8 cellular contexts compared by ENCODE assay signal in genomic region chr2:127422631-127423475, GRCh38. TPM values are rescaled to one million over a fixed set of nuclear protein-coding genes. Genes with fewer than 3 reads are reported as not detected.
DNase-seq lines count a peak whose midpoint lies in the region; ATAC-seq and TF ChIP-seq lines count a peak whose summit lies in the region.

No MANE protein-coding gene starts in this region.

- no peaks in the 10 kb centered on the region for H3K36me3 Mint-ChIP-seq in activated CD8-positive, alpha-beta T cell treated with anti-CD3 and anti-CD28 coated beads, Interleukin-2, amount 10 ng/mL, durations not matched to agents 7 days and 5 days (ENCODE audit: low read depth)

- H3K36me3 ChIP-seq in DOHH2 (ENCODE audit: control insufficient read depth, low read length) (no peaks in the 10 kb centered on the region), left ventricle myocardium inferior (no peaks in the 10 kb centered on the region), smooth muscle cell (ENCODE audit: low read depth) (no peaks in the 10 kb centered on the region)

- H3K27ac ChIP-seq in DOHH2 (ENCODE audit: low read depth, low read length) (no peak overlapping the region), left ventricle myocardium inferior (replicated peaks) (no peak overlapping the region), smooth muscle cell (ENCODE audit: low read depth) (no peak overlapping the region)

- H3K9ac ChIP-seq in smooth muscle cell (ENCODE audit: low read depth), result no peak overlapping the region

- H3K27ac Mint-ChIP-seq in activated CD8-positive, alpha-beta T cell treated with anti-CD3 and anti-CD28 coated beads, Interleukin-2, amount 10 ng/mL, durations not matched to agents 7 days and 5 days, result no peak overlapping the region

- 7% methylated on average over 42 of the region's 71 CpGs for WGBS in smooth muscle cell (ENCODE audit: low lambda C conversion rate)

- H3K4me3 ChIP-seq in DOHH2 (ENCODE audit: low read length), result peak overlapping the region; percentile 63
- peak overlapping the region; percentile 50 for H3K4me3 ChIP-seq in left ventricle myocardium inferior
- H3K4me3 ChIP-seq in smooth muscle cell, result peak overlapping the region; percentile 57

- peaks cover 16% of the 10 kb centered on the region for H3K4me1 ChIP-seq in DOHH2 (ENCODE audit: control insufficient read depth, low read length)
- peaks cover 15% of the 10 kb centered on the region for H3K4me1 ChIP-seq in left ventricle myocardium inferior
- H3K4me1 ChIP-seq in smooth muscle cell (ENCODE audit: low read depth), result no peaks in the 10 kb centered on the region

- peak overlapping the region; percentile 67 for H3K4me2 ChIP-seq in DOHH2 (ENCODE audit: low read length)
- H3K4me2 ChIP-seq in smooth muscle cell, result peak overlapping the region; percentile 90

- H3K9me3 Mint-ChIP-seq in activated CD8-positive, alpha-beta T cell treated with anti-CD3 and anti-CD28 coated beads, Interleukin-2, amount 10 ng/mL, durations not matched to agents 7 days and 5 days (ENCODE audit: insufficient read depth), result no peaks in the 10 kb centered on the region

- TF ChIP-seq CTCF in DOHH2 (IDR thresholded peaks at IDR 0.05; ENCODE audit: low read depth, low read length, poor library complexity, severe bottlenecking) (peak; percentile 23), left ventricle myocardium inferior (IDR thresholded peaks at IDR 0.05; ENCODE audit: borderline replicate concordance) (no peak), smooth muscle cell (IDR thresholded peaks at IDR 0.05; ENCODE audit: borderline replicate concordance, insufficient read depth, poor library complexity, severe bottlenecking) (no peak)

- peak; percentile 54 for DNase-seq in NAMALWA (ENCODE audit: low spot score)
- peak; percentile 33 for DNase-seq in activated CD8-positive, alpha-beta T cell treated with anti-CD3 and anti-CD28 coated beads, Interleukin-2, amount 10 ng/mL, durations not matched to agents 7 days and 5 days
- DNase-seq in left ventricle myocardium inferior, result no peak
- DNase-seq in smooth muscle cell (lab: John Stamatoyannopoulos, UW; ENCODE audit: unreplicated experiment), result no peak
- DNase-seq in NCI-H524 treated with DMSO at 0.1 percent for 48 hours (lab: John Stamatoyannopoulos, UW), result no peak
- DNase-seq in sciatic nerve (ENCODE audit: low spot score), result no peak

- H3K27me3 ChIP-seq in DOHH2 (ENCODE audit: control insufficient read depth, low read length) (peaks cover 17% of the 10 kb centered on the region), left ventricle myocardium inferior (ENCODE audit: low read depth) (peaks cover 85% of the 10 kb centered on the region), smooth muscle cell (ENCODE audit: low read depth) (peaks cover 28% of the 10 kb centered on the region)

- ATAC-seq in activated CD8-positive, alpha-beta T cell treated with anti-CD3 and anti-CD28 coated beads, Interleukin-2, amount 10 ng/mL, durations not matched to agents 7 days and 5 days, result peak; percentile 58
- ATAC-seq in HG03460 (IDR thresholded peaks at IDR 0.05; ENCODE audit: unreplicated experiment) (no peak), sciatic nerve (no peak)

- no peaks in the 10 kb centered on the region for H3K9me3 ChIP-seq in DOHH2 (ENCODE audit: control insufficient read depth, insufficient read depth, low read length)
- H3K9me3 ChIP-seq in left ventricle myocardium inferior (replicated peaks), result no peaks in the 10 kb centered on the region
- no peaks in the 10 kb centered on the region for H3K9me3 ChIP-seq in smooth muscle cell (replicated peaks; ENCODE audit: low read depth)

- intact Hi-C loops in left ventricle myocardium inferior (cut with micrococcal nuclease) (no loop called here), sciatic nerve (cut with DNase I) (no loop called here)

- no peaks in the 10 kb centered on the region for H3K9me2 ChIP-seq in DOHH2 (replicated peaks; ENCODE audit: control insufficient read depth, low read length)

- peak overlapping the region; percentile 57 for H2AFZ ChIP-seq in smooth muscle cell (ENCODE audit: low read depth)

- peaks cover 37% of the 10 kb centered on the region for H3K27me3 Mint-ChIP-seq in activated CD8-positive, alpha-beta T cell treated with anti-CD3 and anti-CD28 coated beads, Interleukin-2, amount 10 ng/mL, durations not matched to agents 7 days and 5 days (ENCODE audit: low read depth)

- no peaks in the 10 kb centered on the region for H4K20me1 ChIP-seq in DOHH2 (ENCODE audit: control insufficient read depth, insufficient read depth, low read depth, low read length)
- no peaks in the 10 kb centered on the region for H4K20me1 ChIP-seq in smooth muscle cell (ENCODE audit: low read depth)

- CTCF ChIA-PET in activated CD8-positive, alpha-beta T cell treated with anti-CD3 and anti-CD28 coated beads, Interleukin-2, amount 10 ng/mL, durations not matched to agents 7 days and 5 days (lab: Charles Lee), result no interaction called here

- H3K79me2 ChIP-seq in DOHH2 (ENCODE audit: control insufficient read depth, low read length) (no peaks in the 10 kb centered on the region), smooth muscle cell (ENCODE audit: low read depth) (no peaks in the 10 kb centered on the region)

- peak overlapping the region; percentile 49 for H3K4me3 Mint-ChIP-seq in activated CD8-positive, alpha-beta T cell treated with anti-CD3 and anti-CD28 coated beads, Interleukin-2, amount 10 ng/mL, durations not matched to agents 7 days and 5 days

- POLR2A ChIA-PET in activated CD8-positive, alpha-beta T cell treated with anti-CD3 and anti-CD28 coated beads, Interleukin-2, amount 10 ng/mL, durations not matched to agents 7 days and 5 days (lab: Charles Lee), result no interaction called here

- no peaks in the 10 kb centered on the region for H3F3A ChIP-seq in DOHH2 (ENCODE audit: control insufficient read depth, insufficient read depth)
- peaks cover 4% of the 10 kb centered on the region for H3F3A ChIP-seq in smooth muscle cell (ENCODE audit: low read depth)

- peaks cover 9% of the 10 kb centered on the region for H3K4me1 Mint-ChIP-seq in activated CD8-positive, alpha-beta T cell treated with anti-CD3 and anti-CD28 coated beads, Interleukin-2, amount 10 ng/mL, durations not matched to agents 7 days and 5 days (ENCODE audit: low read depth)

RNA-seq across cellular contexts. Expression of gene PROC, which starts 4.6 kb away (rescaled TPM):
- not detected for total RNA-seq in activated CD8-positive, alpha-beta T cell treated with anti-CD3 and anti-CD28 coated beads, Interleukin-2, amount 10 ng/mL, durations not matched to agents 7 days and 5 days
- not detected for total RNA-seq in left ventricle myocardium inferior
- total RNA-seq in smooth muscle cell, result 1.1 TPM in 1 of 2 replicates, not detected in the other
- 0.44 and 0.85 TPM in 2 replicates for polyA plus RNA-seq in smooth muscle cell
- total RNA-seq in sciatic nerve, result not detected

RNA-seq across cellular contexts. Expression of gene MAP3K2, which starts 35.1 kb away (rescaled TPM):
- 10 to 100 TPM; 55.7 to 58.5 TPM for total RNA-seq in activated CD8-positive, alpha-beta T cell treated with anti-CD3 and anti-CD28 coated beads, Interleukin-2, amount 10 ng/mL, durations not matched to agents 7 days and 5 days
- total RNA-seq in left ventricle myocardium inferior, result 22.2 TPM
- 42.7 and 46.7 TPM in 2 replicates for total RNA-seq in smooth muscle cell
- polyA plus RNA-seq in smooth muscle cell, result 33.6 and 39.2 TPM in 2 replicates
- 62.0 TPM for total RNA-seq in sciatic nerve

Comparison
In these comparisons a context has a peak if more than half of its experiments do, and no peak if none do; other contexts are left out.
1. DNase-seq: peak in NAMALWA (single experiment) and activated CD8-positive, alpha-beta T cell treated with anti-CD3 and anti-CD28 coated beads, Interleukin-2, amount 10 ng/mL, durations not matched to agents 7 days and 5 days (single experiment); none in left ventricle myocardium inferior (single experiment), smooth muscle cell (single experiment), NCI-H524 treated with DMSO at 0.1 percent for 48 hours (single experiment) and sciatic nerve (single experiment).
2. Peak in every context shown above with its lines, with median percentiles within 50 percentile points of each other: H3K4me3 ChIP-seq.